In the genomic region with DNA sequence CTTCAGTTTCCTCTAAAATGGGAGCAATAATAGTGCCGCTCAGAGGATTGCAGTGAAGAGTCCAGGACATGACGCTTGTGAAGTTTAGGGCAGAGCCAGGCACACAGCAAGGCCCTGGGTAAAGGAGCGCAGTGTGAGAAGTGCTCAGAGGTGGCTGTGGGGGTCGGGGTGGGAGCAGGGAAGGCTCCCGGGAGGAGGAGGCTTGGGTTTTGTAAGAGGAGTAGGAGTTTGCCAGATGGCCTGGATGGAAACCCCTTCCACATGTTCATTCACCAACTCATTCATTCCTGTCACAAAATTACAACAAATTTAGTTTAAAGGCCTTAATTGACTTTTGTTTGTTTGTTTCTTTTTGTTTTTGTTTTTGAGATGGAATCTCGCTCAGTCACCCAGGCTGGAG, we compare ENCODE assay signal across 20 cellular contexts. TPM values are rescaled to one million over a fixed set of nuclear protein-coding genes. Genes with fewer than 3 reads are reported as not detected.
A peak's percentile ranks its signal among the peaks of the same experiment; 100 is the strongest.
DNase-seq lines count a peak whose midpoint lies in the region; ATAC-seq and TF ChIP-seq lines count a peak whose summit lies in the region.
"Had no signal": no experiment of that assay in that cellular context is flagged by ENCODE, and none has a peak within 500 bp of the region (broad histone marks: within the 10 kb centered on the region; RNA-seq: fewer than 3 reads in every experiment).

No MANE protein-coding gene starts in this region.

- intact Hi-C loops in mammary epithelial cell (cut with micrococcal nuclease): loop anchor here (1.0 to 10.0 kb wide), 6 partner anchors 98 to 1088 kb away; no protein-coding TSS in a partner anchor
- intact Hi-C loops in MCF 10A (cut with micrococcal nuclease): loop anchor here (5.0 to 10.0 kb wide), 4 partner anchors 98 to 536 kb away; no protein-coding TSS in a partner anchor
- intact Hi-C loops in PC-9 (cut with micrococcal nuclease; ENCODE audit: unreplicated experiment): loop anchor here (10.0 kb wide), 3 partner anchors 118 to 1128 kb away; no protein-coding TSS in a partner anchor
- intact Hi-C loops in activated CD4-positive, alpha-beta T cell treated with anti-CD3 and anti-CD28 coated beads, Interleukin-2, amount 10 ng/mL, durations not matched to agents 24 days and 14 days (cut with micrococcal nuclease): no loop called here

- H3K4me1 Mint-ChIP-seq in MCF 10A (ENCODE audit: insufficient read depth, unreplicated experiment): peaks cover 7% of the 10 kb centered on the region
- peaks cover 4% of the 10 kb centered on the region for H3K4me1 Mint-ChIP-seq in memory B cell
- H3K4me1 Mint-ChIP-seq in activated CD4-positive, alpha-beta T cell treated with anti-CD3 and anti-CD28 coated beads, Interleukin-2, amount 10 ng/mL, durations not matched to agents 24 days and 14 days: peaks cover 2% of the 10 kb centered on the region
- H3K4me1 Mint-ChIP-seq: activated T-helper 17 cell treated with anti-CD3 and anti-CD28 coated beads, Interleukin-2, amount 50 U/mL, for 72 hours had no signal

- no peaks in the 10 kb centered on the region for H3K36me3 ChIP-seq in mammary epithelial cell (ENCODE audit: insufficient read depth, low read length)
- H3K36me3 ChIP-seq in PC-9 (ENCODE audit: low read depth): no peaks in the 10 kb centered on the region
- H3K36me3 ChIP-seq: neutrophil, sigmoid colon, tibial nerve had no signal

- CTCF ChIA-PET in mammary epithelial cell (lab: Charles Lee; ENCODE audit: low non-redundant PET) (no interaction called here), MCF 10A (lab: Yijun Ruan, JAX) (interaction anchor here (0.6 to 1.9 kb wide), 12 partner anchors 10 to 546 kb away, joined by 3 to 5 read pairs (median 3); no protein-coding TSS in a partner anchor), PC-9 (lab: Charles Lee) (no interaction called here)

- no peaks in the 10 kb centered on the region for H3K79me2 ChIP-seq in mammary epithelial cell (ENCODE audit: insufficient read depth, low read length)
- H3K79me2 ChIP-seq in PC-9 (ENCODE audit: low read depth): no peaks in the 10 kb centered on the region

- H3K27me3 Mint-ChIP-seq in MCF 10A (ENCODE audit: insufficient read depth, unreplicated experiment): peaks cover 15% of the 10 kb centered on the region
- peaks cover 25% of the 10 kb centered on the region for H3K27me3 Mint-ChIP-seq in memory B cell
- H3K27me3 Mint-ChIP-seq in activated CD4-positive, alpha-beta T cell treated with anti-CD3 and anti-CD28 coated beads, Interleukin-2, amount 10 ng/mL, durations not matched to agents 24 days and 14 days: peaks cover 31% of the 10 kb centered on the region

- no peaks in the 10 kb centered on the region for H3K4me1 ChIP-seq in mammary epithelial cell (ENCODE audit: insufficient read depth, low read length)
- H3K4me1 ChIP-seq in PC-9 (replicated peaks; ENCODE audit: insufficient read depth): no peaks in the 10 kb centered on the region

- H3K4me3 Mint-ChIP-seq in MCF 10A (ENCODE audit: unreplicated experiment): no peak overlapping the region
- H3K4me3 Mint-ChIP-seq in memory B cell: peak overlapping the region; percentile 21
- no peak overlapping the region for H3K4me3 Mint-ChIP-seq in activated CD4-positive, alpha-beta T cell treated with anti-CD3 and anti-CD28 coated beads, Interleukin-2, amount 10 ng/mL, durations not matched to agents 24 days and 14 days
- H3K4me3 Mint-ChIP-seq: activated CD8-positive, alpha-beta T cell treated with anti-CD3 and anti-CD28 coated beads, Interleukin-2, amount 10 ng/mL, durations not matched to agents 7 days and 5 days; activated T-helper 17 cell treated with anti-CD3 and anti-CD28 coated beads, Interleukin-2, amount 50 U/mL, for 72 hours; H9 had no signal

- H4K20me1 ChIP-seq in mammary epithelial cell (ENCODE audit: insufficient read depth, low read length) (no peaks in the 10 kb centered on the region), PC-9 (ENCODE audit: insufficient read depth) (no peaks in the 10 kb centered on the region)

- DNase-seq in mammary epithelial cell (no peak), MCF 10A (ENCODE audit: unreplicated experiment) (no peak), PC-9 (no peak), memory B cell (ENCODE audit: low spot score in 2 of 2) (no peak), amniotic stem cell (lab: John Stamatoyannopoulos, UW) (no peak), caudate nucleus (lab: John Stamatoyannopoulos, UW) (no peak), NCI-H1694 (lab: John Stamatoyannopoulos, UW) (no peak)
- DNase-seq in activated CD4-positive, alpha-beta T cell treated with anti-CD3 and anti-CD28 coated beads, Interleukin-2, amount 10 ng/mL, durations not matched to agents 24 days and 14 days: no peak
- DNase-seq: NCI-H1417 treated with DMSO at 0.1 percent for 48 hours, SIG-M5, sigmoid colon had no signal

- no peaks in the 10 kb centered on the region for H3K9me3 Mint-ChIP-seq in MCF 10A (ENCODE audit: unreplicated experiment)
- peaks cover 3% of the 10 kb centered on the region for H3K9me3 Mint-ChIP-seq in memory B cell
- H3K9me3 Mint-ChIP-seq in activated CD4-positive, alpha-beta T cell treated with anti-CD3 and anti-CD28 coated beads, Interleukin-2, amount 10 ng/mL, durations not matched to agents 24 days and 14 days: no peaks in the 10 kb centered on the region
- H3K9me3 Mint-ChIP-seq: activated T-helper 17 cell treated with anti-CD3 and anti-CD28 coated beads, Interleukin-2, amount 50 U/mL, for 72 hours; H9 had no signal

- no peak overlapping the region for H3K4me2 ChIP-seq in mammary epithelial cell (ENCODE audit: insufficient read depth, low read depth, low read length)
- H3K4me2 ChIP-seq in PC-9: peak overlapping the region; percentile 74

- POLR2A ChIA-PET in MCF 10A (lab: Yijun Ruan, JAX): no interaction called here
- POLR2A ChIA-PET in PC-9 (lab: Charles Lee; ENCODE audit: unreplicated experiment): no interaction called here

- H3K27ac ChIP-seq in mammary epithelial cell (ENCODE audit: insufficient read depth, low read depth, low read length) (no peak overlapping the region), PC-9 (no peak overlapping the region), caudate nucleus (ENCODE audit: low read depth, low read length) (no peak overlapping the region)
- H3K27ac ChIP-seq: 22Rv1, HL-60, neutrophil, sigmoid colon, tibial nerve had no signal

- no peak overlapping the region for H3K27ac Mint-ChIP-seq in MCF 10A (ENCODE audit: low read depth, unreplicated experiment)
- H3K27ac Mint-ChIP-seq in memory B cell: no peak overlapping the region
- H3K27ac Mint-ChIP-seq in activated CD4-positive, alpha-beta T cell treated with anti-CD3 and anti-CD28 coated beads, Interleukin-2, amount 10 ng/mL, durations not matched to agents 24 days and 14 days: no peak overlapping the region
- H3K27ac Mint-ChIP-seq: activated CD8-positive, alpha-beta T cell treated with anti-CD3 and anti-CD28 coated beads, Interleukin-2, amount 10 ng/mL, durations not matched to agents 7 days and 5 days; activated T-helper 17 cell treated with anti-CD3 and anti-CD28 coated beads, Interleukin-2, amount 50 U/mL, for 72 hours; H9 had no signal

- no peak overlapping the region for H3K9ac ChIP-seq in mammary epithelial cell (ENCODE audit: insufficient read depth, low read length)

- no peaks in the 10 kb centered on the region for H3K9me2 ChIP-seq in PC-9 (ENCODE audit: insufficient read depth)

- H3K36me3 Mint-ChIP-seq in MCF 10A (ENCODE audit: insufficient read depth, unreplicated experiment) (no peaks in the 10 kb centered on the region), memory B cell (no peaks in the 10 kb centered on the region)
- no peaks in the 10 kb centered on the region for H3K36me3 Mint-ChIP-seq in activated CD4-positive, alpha-beta T cell treated with anti-CD3 and anti-CD28 coated beads, Interleukin-2, amount 10 ng/mL, durations not matched to agents 24 days and 14 days (ENCODE audit: low read depth)

- H3K27me3 ChIP-seq in mammary epithelial cell (ENCODE audit: insufficient read depth, low read length) (no peaks in the 10 kb centered on the region), PC-9 (ENCODE audit: insufficient read depth, low read depth) (peaks cover 31% of the 10 kb centered on the region)

- 94% methylated on average over 5 of the region's 6 CpGs for WGBS in mammary epithelial cell (ENCODE audit: low coverage, missing lambda C conversion rate)

- ATAC-seq in memory B cell (ENCODE audit: low read depth): no peak

- TF ChIP-seq CTCF in mammary epithelial cell (conservative IDR thresholded peaks at IDR 0.05 in 1 of 2, IDR thresholded peaks at IDR 0.05 in 1 of 2; ENCODE audit: extremely low read depth in 1 of 2, insufficient read depth in 1 of 2, low read depth in 1 of 2, low read length in 2 of 2): no peak
- no peak for TF ChIP-seq CTCF in MCF 10A (IDR thresholded peaks at IDR 0.05; ENCODE audit: unreplicated experiment)
- TF ChIP-seq CTCF in PC-9 (conservative IDR thresholded peaks at IDR 0.05): no peak

- no TSS peak for BruUV-seq in mammary epithelial cell (replicated peaks; lab: Mats Ljungman, UMichigan)
- no TSS peak for BruUV-seq in MCF 10A (replicated peaks; lab: Mats Ljungman, UMichigan)
- no TSS peak for BruUV-seq in PC-9 (replicated peaks; lab: Mats Ljungman, UMichigan)

- H3K4me3 ChIP-seq in mammary epithelial cell (replicated peaks in 1 of 3; ENCODE audit: insufficient read depth in 1 of 3, low read depth in 2 of 3, low read length in 3 of 3): no peak overlapping the region
- peak overlapping the region; percentile 27; the same call in 1 of the 2 replicates for H3K4me3 ChIP-seq in PC-9
- H3K4me3 ChIP-seq: sigmoid colon, tibial nerve had no signal

- H3K9me3 ChIP-seq in mammary epithelial cell (replicated peaks; ENCODE audit: insufficient read depth, low read length): no peaks in the 10 kb centered on the region
- no peaks in the 10 kb centered on the region for H3K9me3 ChIP-seq in PC-9 (ENCODE audit: insufficient read depth, low read depth)
- H3K9me3 ChIP-seq: neutrophil, sigmoid colon, tibial nerve had no signal

- in situ Hi-C loops in mammary epithelial cell (cut with MboI; ENCODE audit: low sequenced_read_pairs in 2 of 2): loop anchor here in 1 of 2 donors (25.0 kb wide), 1 partner anchor 1101 kb away; no protein-coding TSS in a partner anchor

- peak overlapping the region; percentile 3 for H2AFZ ChIP-seq in mammary epithelial cell (ENCODE audit: low read depth, low read length)
- no peak overlapping the region for H2AFZ ChIP-seq in PC-9

- no peaks in the 10 kb centered on the region for H3F3A ChIP-seq in PC-9 (ENCODE audit: insufficient read depth, low read depth)

- dilution Hi-C loops in mammary epithelial cell (cut with HindIII; ENCODE audit: low sequenced_read_pairs): no loop called here

RNA-seq across cellular contexts. Expression of a gene that starts 17.0 kb away (rescaled TPM):
- under 1 TPM in 1 of 2 donors, not detected in 1; 0.49 TPM for total RNA-seq in mammary epithelial cell
- 0.09 TPM for polyA plus RNA-seq in mammary epithelial cell
- polyA minus RNA-seq in mammary epithelial cell: not detected
- 0.52 and 0.68 TPM in 2 replicates for total RNA-seq in MCF 10A (2022)
- 1.0 TPM in 2 replicates for total RNA-seq in PC-9 (2021)
- total RNA-seq in activated CD4-positive, alpha-beta T cell treated with anti-CD3 and anti-CD28 coated beads, Interleukin-2, amount 10 ng/mL, durations not matched to agents 24 days and 14 days: not detected in 2 replicates
- total RNA-seq: activated CD8-positive, alpha-beta T cell treated with anti-CD3 and anti-CD28 coated beads, Interleukin-2, amount 10 ng/mL, durations not matched to agents 7 days and 5 days; epithelial cell of proximal tubule; H9; left lobe of liver; tibial nerve had no signal

RNA-seq across cellular contexts. Expression of a gene that starts 36.8 kb away (rescaled TPM):
- total RNA-seq in mammary epithelial cell (not detected), MCF 10A (2022) (0.61 and 0.76 TPM in 2 replicates), PC-9 (2021) (0.85 and 2.1 TPM in 2 replicates)
- polyA plus RNA-seq in mammary epithelial cell: 0.09 TPM
- polyA minus RNA-seq in mammary epithelial cell: not detected
- total RNA-seq in activated CD4-positive, alpha-beta T cell treated with anti-CD3 and anti-CD28 coated beads, Interleukin-2, amount 10 ng/mL, durations not matched to agents 24 days and 14 days: 0.49 TPM in 1 of 2 replicates, not detected in the other
- total RNA-seq: activated CD8-positive, alpha-beta T cell treated with anti-CD3 and anti-CD28 coated beads, Interleukin-2, amount 10 ng/mL, durations not matched to agents 7 days and 5 days; activated T-helper 17 cell treated with anti-CD3 and anti-CD28 coated beads, Interleukin-2, amount 50 U/mL, for 72 hours; epithelial cell of proximal tubule; sigmoid colon; tibial nerve had no signal
